Comparison of ENCODE assay signal across 20 cellular contexts in genomic region chr2:102021776-102022175, GRCh38. TPM values are rescaled to one million over a fixed set of nuclear protein-coding genes. Genes with fewer than 3 reads are reported as not detected.
DNase-seq lines count a peak whose midpoint lies in the region; ATAC-seq, FAIRE-seq and TF ChIP-seq lines count a peak whose summit lies in the region.
"Had no signal": no experiment of that assay in that cellular context is flagged by ENCODE, and none has a peak within 500 bp of the region (broad histone marks: within the 10 kb centered on the region; RNA-seq: fewer than 3 reads in every experiment).

No MANE protein-coding gene starts in this region.

- no peak overlapping the region for H3K27ac ChIP-seq in endothelial cell of umbilical vein (ENCODE audit: insufficient read depth, low read depth, low read length)
- peak overlapping the region; percentile 52 to 56 for H3K27ac ChIP-seq in liver (ENCODE audit: low read depth in 1 of 2, low read length in 2 of 2)
- peak overlapping the region in 4 of 5 donors; percentile 6 to 67 (median 54) for H3K27ac ChIP-seq in stomach
- H3K27ac ChIP-seq: PC-9 had no signal

- peak; percentile 63 for FAIRE-seq in endothelial cell of umbilical vein (lab: Jason Lieb, UNC)

- no peaks in the 10 kb centered on the region for H3K9me3 Mint-ChIP-seq in T-helper 2 cell treated with Interferon-gamma antibody and Interleukin-4, amounts not matched to agents 5 μg/mL and 100 μg/mL, for 36 hours
- H3K9me3 Mint-ChIP-seq: CD4-positive, CD25-positive, alpha-beta regulatory T cell; H9 had no signal

- H3K9ac ChIP-seq in endothelial cell of umbilical vein (replicated peaks; ENCODE audit: extremely low read depth, insufficient read depth, low read length) (no peak overlapping the region), liver (ENCODE audit: low read depth in 1 of 2, low read length in 2 of 2) (no peak overlapping the region)

- no TSS peak for BruUV-seq in endothelial cell of umbilical vein (replicated peaks; lab: Mats Ljungman, UMichigan)

- no peak overlapping the region for H3K4me2 ChIP-seq in endothelial cell of umbilical vein (ENCODE audit: insufficient read depth, low read length)
- H3K4me2 ChIP-seq: PC-9 had no signal

- TF ChIP-seq POLR2A in endothelial cell of umbilical vein (IDR thresholded peaks at IDR 0.05; ENCODE audit: low read depth, low read length) (no peak), stomach (IDR thresholded peaks at IDR 0.05) (no peak)

- no peaks in the 10 kb centered on the region for H3K27me3 ChIP-seq in endothelial cell of umbilical vein (ENCODE audit: control insufficient read depth in 2 of 2, insufficient read depth in 2 of 2, low read length in 2 of 2)
- H3K27me3 ChIP-seq in liver (ENCODE audit: control insufficient read depth in 4 of 4, insufficient read depth in 4 of 4, low read length in 3 of 4), result no peaks in the 10 kb centered on the region
- H3K27me3 ChIP-seq in stomach, result no peaks in the 10 kb centered on the region
- H3K27me3 ChIP-seq: esophagus muscularis mucosa, thyroid gland had no signal

- H3K4me1 ChIP-seq in endothelial cell of umbilical vein (ENCODE audit: control insufficient read depth, extremely low read depth, insufficient read depth, low read length) (no peaks in the 10 kb centered on the region), liver (ENCODE audit: control insufficient read depth in 4 of 4, insufficient read depth in 4 of 4, low read length in 3 of 4) (peaks cover 6 to 19% (median 13%) of the 10 kb centered on the region in 4 donors), stomach (peaks cover 0 to 30% (median 6%) of the 10 kb centered on the region in 4 donors)

- dilution Hi-C loops in endothelial cell of umbilical vein (cut with MboI; ENCODE audit: extremely low pct_ligation_motif_present, low sequenced_read_pairs), result no loop called here

- H4K20me1 ChIP-seq in endothelial cell of umbilical vein (replicated peaks; ENCODE audit: control insufficient read depth, extremely low read depth, insufficient read depth, low read length), result no peaks in the 10 kb centered on the region

- intact Hi-C loops in endothelial cell of umbilical vein (cut with micrococcal nuclease), result loop anchor here (2.0 to 5.0 kb wide), 2 partner anchors 41 to 163 kb away; no protein-coding TSS in a partner anchor
- intact Hi-C loops in stomach (cut with DNase I; ENCODE audit: low total_unique reads), result loop anchor here (5.0 to 10.0 kb wide), 2 partner anchors 143 to 216 kb away; no protein-coding TSS in a partner anchor

- no peak overlapping the region for H3K4me3 ChIP-seq in endothelial cell of umbilical vein (replicated peaks in 1 of 3; ENCODE audit: insufficient read depth in 1 of 3, low read depth in 1 of 3, low read length in 3 of 3)
- H3K4me3 ChIP-seq in liver (ENCODE audit: low read depth in 1 of 3, low read length in 3 of 3), result no peak overlapping the region
- no peak overlapping the region for H3K4me3 ChIP-seq in stomach
- H3K4me3 ChIP-seq: coronary artery, esophagus muscularis mucosa, mucosa of descending colon, PC-9, thyroid gland had no signal

- TF ChIP-seq EP300 in stomach (IDR thresholded peaks at IDR 0.05), result no peak

- 56% methylated on average over 6 of the region's 6 CpGs for WGBS in liver
- 54 to 71% (median 67%) methylated on average over 6 of the region's 6 CpGs for WGBS in stomach, 5 donors

- no peak for ATAC-seq in GM19351 (IDR thresholded peaks at IDR 0.05; ENCODE audit: unreplicated experiment)
- ATAC-seq: mucosa of descending colon had no signal

- H3K27me3 Mint-ChIP-seq in T-helper 2 cell treated with Interferon-gamma antibody and Interleukin-4, amounts not matched to agents 5 μg/mL and 100 μg/mL, for 36 hours (ENCODE audit: low read depth), result peaks cover 3% of the 10 kb centered on the region
- H3K27me3 Mint-ChIP-seq: CD4-positive, CD25-positive, alpha-beta regulatory T cell had no signal

- TF ChIP-seq CTCF in endothelial cell of umbilical vein (IDR thresholded peaks at IDR 0.05; ENCODE audit: extremely low read depth in 1 of 2, insufficient read depth in 1 of 2, low read depth in 1 of 2, low read length in 2 of 2) (no peak), liver (IDR thresholded peaks at IDR 0.05; ENCODE audit: low read depth, low read length, missing input control) (no peak), stomach (IDR thresholded peaks at IDR 0.05) (no peak)

- H3K9me1 ChIP-seq in endothelial cell of umbilical vein (replicated peaks; ENCODE audit: control insufficient read depth, extremely low read depth, insufficient read depth, low read length), result no peaks in the 10 kb centered on the region

- CTCF ChIA-PET in endothelial cell of umbilical vein (lab: Charles Lee), result interaction anchor here (0.7 to 3.9 kb wide), 10 partner anchors 10 to 250 kb away, joined by 3 to 222 read pairs (median 18); partner anchors contain the start of gene IL1R1

- H3K36me3 ChIP-seq in endothelial cell of umbilical vein (ENCODE audit: control insufficient read depth in 2 of 2, extremely low read depth in 1 of 2, insufficient read depth in 2 of 2, low read length in 2 of 2) (no peaks in the 10 kb centered on the region), liver (ENCODE audit: control insufficient read depth in 4 of 4, insufficient read depth in 3 of 4, low read depth in 1 of 4, low read length in 3 of 4) (no peaks in the 10 kb centered on the region), stomach (no peaks in the 10 kb centered on the region)
- H3K36me3 ChIP-seq: esophagus muscularis mucosa, thyroid gland had no signal

- DNase-seq in RPMI7951 (ENCODE audit: low read depth) (peak; percentile 24), endothelial cell of umbilical vein (ENCODE audit: low read depth, low spot score) (peak; percentile 48), stomach (no peak), SHP77 treated with DMSO at 0.1 percent for 48 hours (lab: John Stamatoyannopoulos, UW) (no peak), NCI-H128 (lab: John Stamatoyannopoulos, UW; ENCODE audit: unreplicated experiment) (no peak)
- DNase-seq in T-helper 2 cell treated with Interferon-gamma antibody and Interleukin-4, amounts not matched to agents 5 μg/mL and 100 μg/mL, for 36 hours (ENCODE audit: low spot score), result no peak
- DNase-seq: activated CD4-positive, CD25-positive, alpha-beta regulatory T cell; activated CD8-positive, alpha-beta memory T cell treated with anti-CD3 and anti-CD28 coated beads, Interleukin-2, amount 50 U/mL, for 4 hours; CD4-positive, CD25-positive, alpha-beta regulatory T cell; H9; mucosa of descending colon; NCI-H1930; NCI-H524 treated with DMSO at 0.1 percent for 48 hours; PC-9; thyroid gland had no signal

- H3K79me2 ChIP-seq in endothelial cell of umbilical vein (ENCODE audit: control insufficient read depth, insufficient read depth, low read length), result no peaks in the 10 kb centered on the region

- peaks cover 5% of the 10 kb centered on the region for H3K4me1 Mint-ChIP-seq in T-helper 2 cell treated with Interferon-gamma antibody and Interleukin-4, amounts not matched to agents 5 μg/mL and 100 μg/mL, for 36 hours (ENCODE audit: low read depth)

- H2AFZ ChIP-seq in endothelial cell of umbilical vein (ENCODE audit: low read depth, low read length), result peak overlapping the region; percentile 13
- H2AFZ ChIP-seq: PC-9 had no signal

- TF ChIP-seq RAD21 in liver (IDR thresholded peaks at IDR 0.05), result peak in 1 of 2 donors; percentile 57

- H3K27ac Mint-ChIP-seq in T-helper 2 cell treated with Interferon-gamma antibody and Interleukin-4, amounts not matched to agents 5 μg/mL and 100 μg/mL, for 36 hours, result no peak overlapping the region
- H3K27ac Mint-ChIP-seq: activated naive CD8-positive, alpha-beta T cell; H9 had no signal

- no peaks in the 10 kb centered on the region for H3K36me3 Mint-ChIP-seq in T-helper 2 cell treated with Interferon-gamma antibody and Interleukin-4, amounts not matched to agents 5 μg/mL and 100 μg/mL, for 36 hours (ENCODE audit: low read depth)
- H3K36me3 Mint-ChIP-seq: activated naive CD8-positive, alpha-beta T cell; CD4-positive, CD25-positive, alpha-beta regulatory T cell had no signal

- H3K4me3 Mint-ChIP-seq in T-helper 2 cell treated with Interferon-gamma antibody and Interleukin-4, amounts not matched to agents 5 μg/mL and 100 μg/mL, for 36 hours, result no peak overlapping the region
- H3K4me3 Mint-ChIP-seq: activated naive CD8-positive, alpha-beta T cell; CD4-positive, CD25-positive, alpha-beta regulatory T cell; H9 had no signal

- POLR2A ChIA-PET in endothelial cell of umbilical vein (lab: Charles Lee), result no interaction called here

- H3K9me3 ChIP-seq in endothelial cell of umbilical vein (replicated peaks; ENCODE audit: control insufficient read depth, insufficient read depth, low read length) (no peaks in the 10 kb centered on the region), liver (ENCODE audit: control insufficient read depth in 4 of 4, low read length in 3 of 4) (no peaks in the 10 kb centered on the region), stomach (no peaks in the 10 kb centered on the region)
- H3K9me3 ChIP-seq: esophagus muscularis mucosa, mucosa of descending colon, thyroid gland had no signal

TF ChIP-seq in endothelial cell of umbilical vein, 7 proteins besides CTCF, POLR2A, EP300 and RAD21 (continues in another document):
- TF ChIP-seq FOS (IDR thresholded peaks at IDR 0.05; ENCODE audit: borderline replicate concordance, insufficient read depth, low read length) (no peak), MYC (IDR thresholded peaks at IDR 0.05; ENCODE audit: low read depth, low read length) (no peak), EZH2 (IDR thresholded peaks at IDR 0.05; ENCODE audit: borderline replicate concordance, low read depth, low read length, severe bottlenecking) (no peak)

TF ChIP-seq in liver, 16 proteins besides CTCF, POLR2A, EP300 and RAD21:
- TF ChIP-seq RXRA (IDR thresholded peaks at IDR 0.05) (peak; percentile 28 to 42), NR2F2 (IDR thresholded peaks at IDR 0.05) (peak; percentile 68), GABPA (IDR thresholded peaks at IDR 0.05 in 1 of 2, conservative IDR thresholded peaks at IDR 0.05 in 1 of 2) (no peak), SP1 (IDR thresholded peaks at IDR 0.05) (peak; percentile 24)

RNA-seq across cellular contexts. Expression of gene IL1R2, which starts 30.0 kb away (rescaled TPM):
- 3.0 and 4.3 TPM in 2 replicates for total RNA-seq in RPMI7951 (2014; rRNA removed; shearing (Covaris generic))
- total RNA-seq in endothelial cell of umbilical vein (not detected in 2 replicates), liver (10 to 100 TPM in 1 of 2 donors, 1 to 10 TPM in 1; 3.7 to 28.2 TPM), stomach (10 to 100 TPM in 4 of 5 donors, 1 to 10 TPM in 1; 2.3 to 99.6 (median 30.7) TPM)
- polyA plus RNA-seq in endothelial cell of umbilical vein (not detected in 2 replicates), liver (10 to 100 TPM in 1 of 2 donors, 1 to 10 TPM in 1; 4.4 to 10.1 TPM), stomach (100 to 1,000 TPM in 1 of 3 donors, 10 to 100 TPM in 2; 11.9 to 111 (median 18.9) TPM)
- polyA plus RNA-seq in endothelial cell of umbilical vein (2011; cell fraction: cytosol; rRNA removed), result 0.14 TPM in 1 of 2 replicates, not detected in the other
- not detected in 2 replicates for polyA plus RNA-seq in endothelial cell of umbilical vein (2011; cell fraction: nucleus; rRNA removed)
- not detected in 2 replicates for polyA plus RNA-seq in endothelial cell of umbilical vein (2012)
- not detected in 2 replicates for polyA minus RNA-seq in endothelial cell of umbilical vein
- polyA minus RNA-seq in endothelial cell of umbilical vein (2011; cell fraction: cytosol; rRNA and poly(A)+ RNA removed), result not detected
- polyA minus RNA-seq in endothelial cell of umbilical vein (2011; cell fraction: nucleus; rRNA and poly(A)+ RNA removed), result not detected in 2 replicates
- total RNA-seq: H9 had no signal

Comparison
In these comparisons a context has a peak if more than half of its experiments do, and no peak if none do; other contexts are left out.
1. DNase-seq: peak in RPMI7951 (single experiment) and endothelial cell of umbilical vein (single experiment); none in stomach (single experiment), T-helper 2 cell treated with Interferon-gamma antibody and Interleukin-4, amounts not matched to agents 5 μg/mL and 100 μg/mL, for 36 hours (single experiment), SHP77 treated with DMSO at 0.1 percent for 48 hours (single experiment) and NCI-H128 (single experiment).